Comparison of ENCODE assay signal across 27 cellular contexts in the genomic region with DNA sequence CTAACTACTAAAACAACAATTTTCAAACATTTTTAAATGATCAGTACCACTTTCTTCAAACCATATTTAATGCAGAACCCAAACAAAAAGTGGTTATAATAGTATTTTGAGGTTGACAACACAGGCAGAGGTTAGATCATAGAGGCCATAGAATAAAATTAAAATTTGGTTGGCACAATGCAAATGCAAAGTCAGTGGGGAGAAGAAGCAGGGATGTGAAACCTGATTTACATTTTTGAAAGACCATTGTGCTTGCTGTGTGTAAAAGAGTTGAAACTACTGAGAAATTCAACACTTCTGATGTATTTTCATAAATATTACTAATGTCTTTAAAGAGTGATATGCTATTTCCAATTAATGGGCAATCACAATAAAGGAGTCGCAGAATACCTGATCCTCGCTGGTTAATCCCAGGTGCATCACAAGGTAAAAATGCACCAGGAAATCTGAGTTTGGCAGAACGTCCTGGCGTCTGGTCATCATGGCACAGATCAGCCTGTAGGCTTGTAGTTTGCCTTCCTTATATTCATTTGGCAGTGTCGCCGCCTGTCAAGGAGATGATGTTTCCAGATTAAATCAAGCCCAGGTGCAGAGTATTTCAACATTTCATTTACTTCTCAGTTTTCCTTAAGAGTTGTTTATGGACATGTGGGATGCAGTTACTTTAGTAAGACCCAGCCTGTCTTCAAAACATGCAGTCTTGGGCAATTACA.
"Had no signal": no experiment of that assay in that cellular context is flagged by ENCODE, and none has a peak within 500 bp of the region (broad histone marks: within the 10 kb centered on the region; RNA-seq: fewer than 3 reads in every experiment).

No MANE protein-coding gene starts in this region.

- ATAC-seq: effector memory CD8-positive, alpha-beta T cell; gastroesophageal sphincter; left cardiac atrium; lower lobe of right lung; natural killer cell treated with Interleukin-12 subunit alpha and Interleukin-12 subunit beta and Interleukin-15 and Interleukin-18, amount 100 ng/mL, for 72 hours; right cardiac atrium had no signal

- FAIRE-seq: keratinocyte, small intestine, urothelium cell line had no signal

- H3K4me3 ChIP-seq: dorsolateral prefrontal cortex, esophagus muscularis mucosa, gastroesophageal sphincter, left ventricle myocardium inferior, lower lobe of right lung, neural progenitor cell, ovary, suprapubic skin, thyroid gland had no signal

- DNase-seq: cortex of kidney; dorsolateral prefrontal cortex; effector memory CD8-positive, alpha-beta T cell; foreskin fibroblast; glutamatergic neuron; immature natural killer cell; left cardiac atrium; left ventricle myocardium inferior; lower lobe of right lung; mesenchymal stem cell; midbrain; nucleus accumbens; ovary; small intestine; stimulated activated CD4-positive, alpha-beta T cell treated with anti-CD3 and anti-CD28 coated beads, Interleukin-12 subunit alpha, Interleukin-12 subunit beta, amount 100 ng/mL, for 4 hours; stimulated activated CD4-positive, alpha-beta T cell treated with anti-CD3 and anti-CD28 coated beads, Interleukin-2, amount 100 ng/mL, for 48 hours; stimulated activated naive CD4-positive, alpha-beta T cell treated with Interleukin-2 at 50 U/mL for 16 hours; thyroid gland had no signal

- H3K27ac ChIP-seq: dorsolateral prefrontal cortex, epithelial cell of prostate, esophagus muscularis mucosa, gastroesophageal sphincter, left ventricle myocardium inferior, lower lobe of right lung, neural progenitor cell, ovary, suprapubic skin, thyroid gland had no signal
